Comparison of ENCODE assay signal across 8 cellular contexts in the genomic region with DNA sequence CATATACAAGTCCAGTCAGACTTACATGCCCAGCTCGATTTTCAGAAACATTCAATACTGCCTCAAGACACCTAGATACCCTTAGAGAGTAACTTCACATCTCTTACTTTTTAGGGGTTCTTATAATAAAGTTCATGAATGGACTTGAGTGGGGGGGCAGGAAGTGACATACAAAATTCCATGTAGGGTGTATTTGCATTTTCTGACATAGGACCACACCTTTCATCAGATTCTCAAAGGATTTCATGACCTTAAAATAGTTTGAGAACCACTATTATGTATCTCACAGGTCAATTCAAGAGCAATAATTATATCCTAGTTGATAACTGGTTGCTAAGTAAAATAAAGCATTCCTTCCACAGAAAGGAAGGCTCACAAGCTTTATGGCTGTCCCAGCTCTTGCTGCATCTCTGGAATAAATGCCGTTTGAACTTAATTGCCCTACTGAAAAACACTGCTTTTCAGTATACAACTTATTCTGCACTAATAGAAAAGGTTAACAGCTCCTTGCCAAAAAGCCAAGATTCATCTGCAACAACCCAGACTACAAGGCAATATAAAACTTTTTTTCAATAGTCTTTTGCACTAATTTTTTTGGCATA. TPM values are rescaled to one million over a fixed set of nuclear protein-coding genes. Genes with fewer than 3 reads are reported as not detected.
DNase-seq lines count a peak whose midpoint lies in the region; ATAC-seq and TF ChIP-seq lines count a peak whose summit lies in the region.

No MANE protein-coding gene starts in this region.

- peak overlapping the region; percentile 92 for H3K27ac ChIP-seq in VCaP
- H3K27ac ChIP-seq in foreskin keratinocyte, result peak overlapping the region; percentile 65

- peaks cover 29% of the 10 kb centered on the region for H3K4me1 Mint-ChIP-seq in activated CD4-positive, alpha-beta T cell treated with anti-CD3 and anti-CD28 coated beads for 36 hours
- peaks cover 10% of the 10 kb centered on the region for H3K4me1 Mint-ChIP-seq in stimulated activated effector memory CD8-positive, alpha-beta T cell treated with anti-CD3 and anti-CD28 coated beads, Interleukin-12 subunit alpha, Interleukin-12 subunit beta, amount 100 ng/mL, for 72 hours

- H3K27me3 ChIP-seq in foreskin keratinocyte, result no peaks in the 10 kb centered on the region

- no peaks in the 10 kb centered on the region for H3K27me3 Mint-ChIP-seq in activated CD4-positive, alpha-beta T cell treated with anti-CD3 and anti-CD28 coated beads for 36 hours

- peak overlapping the region; percentile 86 for H3K4me3 Mint-ChIP-seq in activated CD4-positive, alpha-beta T cell treated with anti-CD3 and anti-CD28 coated beads for 36 hours
- peak overlapping the region; percentile 93 for H3K4me3 Mint-ChIP-seq in stimulated activated effector memory CD8-positive, alpha-beta T cell treated with anti-CD3 and anti-CD28 coated beads, Interleukin-12 subunit alpha, Interleukin-12 subunit beta, amount 100 ng/mL, for 72 hours

- no peak for DNase-seq in activated CD4-positive, alpha-beta T cell treated with anti-CD3 and anti-CD28 coated beads for 36 hours
- DNase-seq in activated CD4-positive, alpha-beta T cell treated with anti-CD3 and anti-CD28 coated beads, Interleukin-2, amount 50 U/mL, for 48 hours, result no peak
- DNase-seq in foreskin keratinocyte (no peak), dedifferentiated amniotic fluid mesenchymal stem cell (ENCODE audit: extremely low spot score) (no peak)
- no peak for DNase-seq in stimulated activated effector memory CD8-positive, alpha-beta T cell treated with anti-CD3 and anti-CD28 coated beads, Interleukin-12 subunit alpha, Interleukin-12 subunit beta, amount 100 ng/mL, for 72 hours (ENCODE audit: low spot score in 2 of 2)

- POLR2A ChIA-PET in activated CD4-positive, alpha-beta T cell treated with anti-CD3 and anti-CD28 coated beads for 36 hours (lab: Charles Lee), result interaction anchor here (0.6 kb wide), 1 partner anchor 12 kb away, joined by 3 read pairs; no protein-coding TSS in a partner anchor

- no peaks in the 10 kb centered on the region for H3K9me3 Mint-ChIP-seq in activated CD4-positive, alpha-beta T cell treated with anti-CD3 and anti-CD28 coated beads for 36 hours (ENCODE audit: low read depth)
- no peaks in the 10 kb centered on the region for H3K9me3 Mint-ChIP-seq in stimulated activated effector memory CD8-positive, alpha-beta T cell treated with anti-CD3 and anti-CD28 coated beads, Interleukin-12 subunit alpha, Interleukin-12 subunit beta, amount 100 ng/mL, for 72 hours

- H3K36me3 Mint-ChIP-seq in activated CD4-positive, alpha-beta T cell treated with anti-CD3 and anti-CD28 coated beads for 36 hours (ENCODE audit: low read depth), result peaks cover 21% of the 10 kb centered on the region
- H3K36me3 Mint-ChIP-seq in stimulated activated effector memory CD8-positive, alpha-beta T cell treated with anti-CD3 and anti-CD28 coated beads, Interleukin-12 subunit alpha, Interleukin-12 subunit beta, amount 100 ng/mL, for 72 hours, result peaks cover 81% of the 10 kb centered on the region

- TF ChIP-seq CTCF in VCaP (conservative IDR thresholded peaks at IDR 0.05) (no peak), foreskin keratinocyte (conservative IDR thresholded peaks at IDR 0.05) (no peak)

- intact Hi-C loops in activated CD4-positive, alpha-beta T cell treated with anti-CD3 and anti-CD28 coated beads for 36 hours (cut with DNase I, micrococcal nuclease), result loop anchor here in 1 of 2 experiments (10.0 kb wide), 1 partner anchor 400 kb away; a partner anchor contains a TSS

- peak overlapping the region; percentile 73 for H3K27ac Mint-ChIP-seq in activated CD4-positive, alpha-beta T cell treated with anti-CD3 and anti-CD28 coated beads for 36 hours
- no peak overlapping the region for H3K27ac Mint-ChIP-seq in stimulated activated effector memory CD8-positive, alpha-beta T cell treated with anti-CD3 and anti-CD28 coated beads, Interleukin-12 subunit alpha, Interleukin-12 subunit beta, amount 100 ng/mL, for 72 hours

- no peak for ATAC-seq in activated CD4-positive, alpha-beta T cell treated with anti-CD3 and anti-CD28 coated beads for 36 hours
- no peak for ATAC-seq in foreskin keratinocyte
- no peak for ATAC-seq in stimulated activated effector memory CD8-positive, alpha-beta T cell treated with anti-CD3 and anti-CD28 coated beads, Interleukin-12 subunit alpha, Interleukin-12 subunit beta, amount 100 ng/mL, for 72 hours
- no peak for ATAC-seq in HG03095 (IDR thresholded peaks at IDR 0.05; ENCODE audit: unreplicated experiment)
- ATAC-seq in GM21526 (IDR thresholded peaks at IDR 0.05; ENCODE audit: low FRiP score, unreplicated experiment), result no peak

- H3K4me1 ChIP-seq in foreskin keratinocyte, result peaks cover 11% of the 10 kb centered on the region

- CTCF ChIA-PET in activated CD4-positive, alpha-beta T cell treated with anti-CD3 and anti-CD28 coated beads for 36 hours (lab: Charles Lee), result interaction anchor here (0.6 to 4.7 kb wide), 4 partner anchors 10 to 64 kb away, joined by 3 to 47 read pairs (median 12); a partner anchor contains a TSS

RNA-seq across cellular contexts. Expression of a gene that starts 2.3 kb away (rescaled TPM):
- total RNA-seq in activated CD4-positive, alpha-beta T cell treated with anti-CD3 and anti-CD28 coated beads for 36 hours, result 10 to 100 TPM; 51.8 to 58.5 TPM
- total RNA-seq in foreskin keratinocyte, result 33.3 and 38.8 TPM in 2 replicates
- polyA plus RNA-seq in foreskin keratinocyte, result 14.8 and 15.5 TPM in 2 replicates

RNA-seq across cellular contexts. Expression of a gene that starts 15.9 kb away (rescaled TPM):
- 1 to 10 TPM; 1.6 to 2.2 TPM for total RNA-seq in activated CD4-positive, alpha-beta T cell treated with anti-CD3 and anti-CD28 coated beads for 36 hours
- 1.2 TPM in 2 replicates for total RNA-seq in foreskin keratinocyte
- polyA plus RNA-seq in foreskin keratinocyte, result 1.3 TPM in 2 replicates
